ENCODE assay signal across 8 cellular contexts in genomic region chr15:78507831-78508160, GRCh38. TPM values are rescaled to one million over a fixed set of nuclear protein-coding genes. Genes with fewer than 3 reads are reported as not detected.
DNase-seq lines count a peak whose midpoint lies in the region; ATAC-seq and TF ChIP-seq lines count a peak whose summit lies in the region.

No MANE protein-coding gene starts in this region.

- no peaks in the 10 kb centered on the region for H3K9me3 Mint-ChIP-seq in chondrocyte (ENCODE audit: low read depth)

- peak overlapping the region; percentile 67 for H3K4me2 ChIP-seq in Karpas-422 (ENCODE audit: low read depth, low read length, poor library complexity, severe bottlenecking)

- WGBS in mesodermal cell (ENCODE audit: insufficient coverage in 2 of 2), 2 experiments = 0% methylated on average over 11 to 12 of the region's 13 CpGs
- 1 to 2% methylated on average over 12 to 13 of the region's 13 CpGs for WGBS in aorta, 2 donors

- H3K9me3 ChIP-seq in Karpas-422 (ENCODE audit: low read length) (no peaks in the 10 kb centered on the region), mesodermal cell (ENCODE audit: control insufficient read depth, low read length) (no peaks in the 10 kb centered on the region), aorta (ENCODE audit: control insufficient read depth, low read length) (no peaks in the 10 kb centered on the region)

- DNase-seq in stimulated activated CD8-positive, alpha-beta memory T cell treated with anti-CD3 and anti-CD28 coated beads, Interleukin-12 subunit alpha, Interleukin-12 subunit beta, amount 100 ng/mL, for 4 hours (ENCODE audit: low read depth) = peak; percentile 1
- no peak for DNase-seq in stimulated activated CD8-positive, alpha-beta memory T cell treated with anti-CD3 and anti-CD28 coated beads, Interleukin-4, amount 100 ng/mL, for 48 hours
- DNase-seq in Karpas-422 (no peak), chondrocyte (ENCODE audit: low spot score) (no peak), aorta (no peak), NCI-H1436 treated with DMSO at 0.1 percent for 48 hours (lab: John Stamatoyannopoulos, UW) (no peak)

- peaks cover 8% of the 10 kb centered on the region for H3K4me1 ChIP-seq in Karpas-422 (ENCODE audit: low read length)
- H3K4me1 ChIP-seq in mesodermal cell (ENCODE audit: control insufficient read depth, insufficient read depth, low read length, poor library complexity, severe bottlenecking) = peaks cover 5% of the 10 kb centered on the region
- no peaks in the 10 kb centered on the region for H3K4me1 ChIP-seq in aorta (ENCODE audit: control insufficient read depth in 1 of 2, insufficient read depth in 2 of 2, low read length in 2 of 2)

- H3K9ac ChIP-seq in Karpas-422 (ENCODE audit: low read length) = peak overlapping the region; percentile 61

- TF ChIP-seq CTCF in chondrocyte (IDR thresholded peaks at IDR 0.05) = no peak

- H3K4me3 ChIP-seq in Karpas-422 (ENCODE audit: low read length) (peak overlapping the region; percentile 67), mesodermal cell (ENCODE audit: extremely low read depth, insufficient read depth, low read length, poor library complexity, severe bottlenecking) (peak overlapping the region; percentile 62), aorta (ENCODE audit: low read length in 2 of 2) (peak overlapping the region; percentile 56 to 67)

- intact Hi-C loops in aorta (cut with DNase I) = no loop called here

- H3K4me3 Mint-ChIP-seq in chondrocyte (ENCODE audit: unreplicated experiment) = peak overlapping the region; percentile 83

- H3K9me2 ChIP-seq in Karpas-422 (replicated peaks; ENCODE audit: insufficient read depth, low read length) = no peaks in the 10 kb centered on the region

- peaks cover 15% of the 10 kb centered on the region for H3K4me1 Mint-ChIP-seq in chondrocyte (ENCODE audit: low read depth)

- no peaks in the 10 kb centered on the region for H3K36me3 Mint-ChIP-seq in chondrocyte (ENCODE audit: low read depth)

- H4K20me1 ChIP-seq in Karpas-422 (ENCODE audit: insufficient read depth, low read depth, low read length) = no peaks in the 10 kb centered on the region

- peak overlapping the region; percentile 61 for H3K27ac Mint-ChIP-seq in chondrocyte (ENCODE audit: unreplicated experiment)

- no peak overlapping the region for H3K27ac ChIP-seq in Karpas-422 (ENCODE audit: low read length)
- H3K27ac ChIP-seq in mesodermal cell (ENCODE audit: low read depth, low read length, severe bottlenecking) = no peak overlapping the region
- H3K27ac ChIP-seq in aorta (ENCODE audit: low read depth in 1 of 2, low read length in 2 of 2) = peak overlapping the region in 1 of 2 donors; percentile 58

- ATAC-seq in aorta (ENCODE audit: low FRiP score) = peak; percentile 55
- ATAC-seq in GM19463 (IDR thresholded peaks at IDR 0.05; ENCODE audit: unreplicated experiment) = no peak

- H3K79me2 ChIP-seq in Karpas-422 (ENCODE audit: low read length) = no peaks in the 10 kb centered on the region

- H3K27me3 ChIP-seq in Karpas-422 (ENCODE audit: low read length) = no peaks in the 10 kb centered on the region
- H3K27me3 ChIP-seq in aorta (ENCODE audit: control insufficient read depth in 1 of 2, insufficient read depth in 2 of 2, low read length in 1 of 2) = no peaks in the 10 kb centered on the region

- H3K36me3 ChIP-seq in Karpas-422 (ENCODE audit: insufficient read depth, low read length) (no peaks in the 10 kb centered on the region), mesodermal cell (ENCODE audit: control insufficient read depth, insufficient read depth, low read length) (no peaks in the 10 kb centered on the region), aorta (ENCODE audit: control insufficient read depth in 1 of 2, insufficient read depth in 2 of 2, low read length in 1 of 2) (no peaks in the 10 kb centered on the region)

- H2AFZ ChIP-seq in Karpas-422 (ENCODE audit: low read length) = peak overlapping the region; percentile 74; the same call in 1 of the 2 replicates

- H3K27me3 Mint-ChIP-seq in chondrocyte (ENCODE audit: low read depth) = no peaks in the 10 kb centered on the region

RNA-seq across cellular contexts. Expression of gene HYKK, which starts 0.4 kb away (rescaled TPM):
- 0.47 and 1.2 TPM in 2 replicates for total RNA-seq in Karpas-422 (2014; rRNA removed; shearing (Covaris generic); ENCODE audit: low replicate concordance)
- total RNA-seq in chondrocyte (2.7 to 5.9 TPM (median 3.6 TPM) in 3 replicates), aorta (1 to 10 TPM; 4.5 to 8.0 TPM)
- 2.0 TPM for polyA plus RNA-seq in mesodermal cell (2013, experiment 1 of 2)
- polyA plus RNA-seq in mesodermal cell (2013, experiment 2 of 2) = 2.1 TPM
- polyA plus RNA-seq in aorta = 1 to 10 TPM in 1 of 2 donors, under 1 TPM in 1; 0.88 to 8.6 TPM

RNA-seq across cellular contexts. Expression of gene PSMA4, which starts 32.4 kb away (rescaled TPM):
- total RNA-seq in Karpas-422 (2014; rRNA removed; shearing (Covaris generic); ENCODE audit: low replicate concordance) = 137 and 197 TPM in 2 replicates
- 155 to 184 TPM (median 162 TPM) in 3 replicates for total RNA-seq in chondrocyte
- polyA plus RNA-seq in mesodermal cell (2013, experiment 1 of 2) = 240 TPM
- polyA plus RNA-seq in mesodermal cell (2013, experiment 2 of 2) = 271 TPM
- total RNA-seq in aorta = 10 to 100 TPM; 88.5 to 97.1 TPM
- 100 to 1,000 TPM; 126 to 204 TPM for polyA plus RNA-seq in aorta

RNA-seq across cellular contexts. Expression of gene CHRNA5, which starts 57.5 kb away (rescaled TPM):
- 0.11 TPM in 1 of 2 replicates, not detected in the other for total RNA-seq in Karpas-422 (2014; rRNA removed; shearing (Covaris generic); ENCODE audit: low replicate concordance)
- total RNA-seq in chondrocyte (1.6 to 1.8 TPM (median 1.6 TPM) in 3 replicates), aorta (1 to 10 TPM in 1 of 2 donors, under 1 TPM in 1; 0.84 to 1.6 TPM)
- polyA plus RNA-seq in mesodermal cell (2013, experiment 1 of 2) = 9.4 TPM
- 6.7 TPM for polyA plus RNA-seq in mesodermal cell (2013, experiment 2 of 2)
- under 1 TPM; 0.25 to 0.41 TPM for polyA plus RNA-seq in aorta
